ENCODE assay signal across 32 cellular contexts in the genomic region with DNA sequence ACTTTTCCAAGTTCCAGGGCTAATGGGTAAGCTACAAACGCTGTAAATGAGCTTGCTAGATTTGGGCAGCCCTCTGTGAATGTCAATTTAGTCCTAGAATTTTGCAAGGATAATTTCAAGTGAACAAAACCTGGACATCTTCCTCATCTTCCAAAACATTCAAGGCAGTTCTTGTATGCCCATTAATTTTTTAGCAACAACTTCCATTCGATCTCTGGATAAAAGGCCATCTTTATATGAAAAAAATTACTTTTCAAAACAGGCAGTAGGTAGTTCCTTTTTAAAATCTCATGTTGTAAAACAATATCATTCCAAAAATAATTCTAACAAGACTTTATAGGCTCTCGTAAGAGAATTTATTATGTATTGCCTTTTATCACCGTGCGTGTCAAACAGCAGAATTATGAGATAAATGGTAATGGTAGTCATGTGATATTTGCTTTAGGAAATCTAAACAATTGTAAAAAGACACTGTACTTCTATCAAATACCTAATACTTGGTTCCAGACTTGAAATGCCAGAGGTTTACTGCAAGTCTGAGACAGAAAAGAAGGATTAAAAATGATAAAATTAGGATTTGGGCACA.
"Had no signal": no experiment of that assay in that cellular context is flagged by ENCODE, and none has a peak within 500 bp of the region (broad histone marks: within the 10 kb centered on the region; RNA-seq: fewer than 3 reads in every experiment).

No MANE protein-coding gene starts in this region.

- H3K4me1 ChIP-seq: adrenal gland, body of pancreas, esophagus squamous epithelium, psoas muscle, right atrium auricular region, stomach, upper lobe of right lung had no signal

- H3K36me3 ChIP-seq: adrenal gland, esophagus squamous epithelium, heart right ventricle, neutrophil, pancreas, right atrium auricular region, stomach, thyroid gland, upper lobe of right lung had no signal

- FAIRE-seq: colon, pancreas, TTC549 had no signal

- H3K4me3 ChIP-seq: adrenal gland, body of pancreas, esophagus squamous epithelium, heart right ventricle, mucosa of descending colon, pancreas, psoas muscle, right atrium auricular region, stomach, thyroid gland, upper lobe of right lung had no signal

- H3K4me1 Mint-ChIP-seq: activated CD4-positive, alpha-beta T cell treated with anti-CD3 and anti-CD28 coated beads, Interleukin-2, amount 10 ng/mL, durations not matched to agents 24 days and 14 days; activated naive CD8-positive, alpha-beta T cell treated with anti-CD3 and anti-CD28 coated beads for 36 hours; stimulated activated naive B cell treated with anti-CD40 and anti-IgM and Interleukin-4, amounts not matched to agents 10 μg/mL and 1 μg/mL and 100 μg/mL, for 72 hours had no signal

- H3K36me3 Mint-ChIP-seq: activated CD4-positive, alpha-beta memory T cell treated with anti-CD3 and anti-CD28 coated beads for 36 hours; activated naive CD8-positive, alpha-beta T cell treated with anti-CD3 and anti-CD28 coated beads for 36 hours; stimulated activated naive B cell treated with anti-CD40 and anti-IgM and Interleukin-4, amounts not matched to agents 10 μg/mL and 1 μg/mL and 100 μg/mL, for 72 hours had no signal

- DNase-seq: activated CD4-positive, alpha-beta memory T cell treated with anti-CD3 and anti-CD28 coated beads for 36 hours; activated CD4-positive, alpha-beta T cell treated with anti-CD3 and anti-CD28 coated beads, Interleukin-2, amount 10 ng/mL, durations not matched to agents 24 days and 14 days; activated CD4-positive, CD25-positive, alpha-beta regulatory T cell treated with anti-CD3 and anti-CD28 coated beads, Interleukin-2, amount 50 U/mL, for 72 hours; activated CD8-positive, alpha-beta memory T cell treated with anti-CD3 and anti-CD28 coated beads, Interleukin-2, amount 50 U/mL, for 4 hours; activated effector memory CD4-positive, alpha-beta T cell treated with anti-CD3 and anti-CD28 coated beads, Interleukin-2, amount 50 U/mL, for 16 hours; activated naive CD4-positive, alpha-beta T cell treated with anti-CD3 and anti-CD28 coated beads for 36 hours; activated naive CD8-positive, alpha-beta T cell treated with anti-CD3 and anti-CD28 coated beads for 36 hours; activated T-cell treated with anti-CD3 and anti-CD28 coated beads, Interleukin-2, amount 50 U/mL, for 1 hour; adrenal gland; aorta; body of pancreas; dermis blood vessel endothelial cell; effector CD4-positive, alpha-beta T cell; esophagus squamous epithelium; foreskin melanocyte; heart right ventricle; left ventricle myocardium superior; mucosa of descending colon; pancreas; psoas muscle; stimulated activated CD4-positive, alpha-beta T cell treated with anti-CD3 and anti-CD28 coated beads, Interleukin-15, amount 100 ng/mL, for 24 hours; stimulated activated CD4-positive, alpha-beta T cell treated with anti-CD3 and anti-CD28 coated beads, Interleukin-2, amount 100 ng/mL, for 24 hours; stimulated activated naive B cell treated with anti-CD40 and anti-IgM and Interleukin-4, amounts not matched to agents 10 μg/mL and 1 μg/mL and 100 μg/mL, for 72 hours; stomach; thyroid gland; upper lobe of right lung had no signal

- H3K27ac ChIP-seq: adrenal gland, body of pancreas, esophagus squamous epithelium, heart right ventricle, neutrophil, pancreas, psoas muscle, right atrium auricular region, stomach, thyroid gland, upper lobe of right lung had no signal

- H3K27ac Mint-ChIP-seq: activated CD4-positive, alpha-beta memory T cell treated with anti-CD3 and anti-CD28 coated beads for 36 hours; activated CD4-positive, alpha-beta T cell treated with anti-CD3 and anti-CD28 coated beads, Interleukin-2, amount 10 ng/mL, durations not matched to agents 24 days and 14 days; activated naive CD4-positive, alpha-beta T cell treated with anti-CD3 and anti-CD28 coated beads for 36 hours; activated naive CD8-positive, alpha-beta T cell treated with anti-CD3 and anti-CD28 coated beads for 36 hours; activated T-helper 1 cell treated with anti-CD3 and anti-CD28 coated beads, Interleukin-12 subunit alpha, Interleukin-12 subunit beta, Interleukin-2, Interleukin-4 antibody, amounts not matched to agents 30 ng/mL and 10 ng/mL and 1 ng/mL, durations not matched to agents 14 hours and 24 hours and 36 hours; stimulated activated naive B cell treated with anti-CD40 and anti-IgM and Interleukin-4, amounts not matched to agents 10 μg/mL and 1 μg/mL and 100 μg/mL, for 72 hours had no signal

- H3K27me3 ChIP-seq: adrenal gland, body of pancreas, esophagus squamous epithelium, heart right ventricle, neutrophil, pancreas, right atrium auricular region, stomach, thyroid gland, upper lobe of right lung had no signal

- H3K4me3 Mint-ChIP-seq: activated CD4-positive, alpha-beta memory T cell treated with anti-CD3 and anti-CD28 coated beads for 36 hours; activated CD4-positive, alpha-beta T cell treated with anti-CD3 and anti-CD28 coated beads, Interleukin-2, amount 10 ng/mL, durations not matched to agents 24 days and 14 days; activated naive CD4-positive, alpha-beta T cell treated with anti-CD3 and anti-CD28 coated beads for 36 hours; activated naive CD8-positive, alpha-beta T cell treated with anti-CD3 and anti-CD28 coated beads for 36 hours; activated T-helper 1 cell treated with anti-CD3 and anti-CD28 coated beads, Interleukin-12 subunit alpha, Interleukin-12 subunit beta, Interleukin-2, Interleukin-4 antibody, amounts not matched to agents 30 ng/mL and 10 ng/mL and 1 ng/mL, durations not matched to agents 14 hours and 24 hours and 36 hours; nephron; stimulated activated naive B cell treated with anti-CD40 and anti-IgM and Interleukin-4, amounts not matched to agents 10 μg/mL and 1 μg/mL and 100 μg/mL, for 72 hours had no signal

- H3K9me3 ChIP-seq: adrenal gland, body of pancreas, esophagus squamous epithelium, heart right ventricle, mucosa of descending colon, neutrophil, pancreas, psoas muscle, right atrium auricular region, stomach, thyroid gland, upper lobe of right lung had no signal

- H3K27me3 Mint-ChIP-seq: activated CD4-positive, alpha-beta memory T cell treated with anti-CD3 and anti-CD28 coated beads for 36 hours; stimulated activated naive B cell treated with anti-CD40 and anti-IgM and Interleukin-4, amounts not matched to agents 10 μg/mL and 1 μg/mL and 100 μg/mL, for 72 hours had no signal

- ATAC-seq: body of pancreas; heart right ventricle; left ventricle myocardium superior; mucosa of descending colon; pancreas; psoas muscle; stimulated activated naive B cell treated with anti-CD40 and anti-IgM and Interleukin-4, amounts not matched to agents 10 μg/mL and 1 μg/mL and 100 μg/mL, for 72 hours; upper lobe of right lung had no signal

- H3K9me3 Mint-ChIP-seq: activated CD4-positive, alpha-beta memory T cell treated with anti-CD3 and anti-CD28 coated beads for 36 hours; activated CD4-positive, alpha-beta T cell treated with anti-CD3 and anti-CD28 coated beads, Interleukin-2, amount 10 ng/mL, durations not matched to agents 24 days and 14 days; activated naive CD4-positive, alpha-beta T cell treated with anti-CD3 and anti-CD28 coated beads for 36 hours; activated naive CD8-positive, alpha-beta T cell treated with anti-CD3 and anti-CD28 coated beads for 36 hours; activated T-helper 1 cell treated with anti-CD3 and anti-CD28 coated beads, Interleukin-12 subunit alpha, Interleukin-12 subunit beta, Interleukin-2, Interleukin-4 antibody, amounts not matched to agents 30 ng/mL and 10 ng/mL and 1 ng/mL, durations not matched to agents 14 hours and 24 hours and 36 hours had no signal
